In genomic region chr19:20151617-20152145, GRCh38 we compare ENCODE assay signal across 22 cellular contexts. TPM values are rescaled to one million over a fixed set of nuclear protein-coding genes. Genes with fewer than 3 reads are reported as not detected.
A peak's percentile ranks its signal among the peaks of the same experiment; 100 is the strongest.
DNase-seq lines count a peak whose midpoint lies in the region; FAIRE-seq and TF ChIP-seq lines count a peak whose summit lies in the region.
"Had no signal": no experiment of that assay in that cellular context is flagged by ENCODE, and none has a peak within 500 bp of the region (broad histone marks: within the 10 kb centered on the region; RNA-seq: fewer than 3 reads in every experiment).

No MANE protein-coding gene starts in this region.

- intact Hi-C loops in thyroid gland (cut with DNase I), result no loop called here

- H3K4me3 Mint-ChIP-seq in neural crest cell, result no peak overlapping the region
- H3K4me3 Mint-ChIP-seq: CD14-positive monocyte had no signal

- H3K9me3 Mint-ChIP-seq in neural crest cell, result peaks cover 2% of the 10 kb centered on the region

- H3K4me1 Mint-ChIP-seq in neural crest cell, result peaks cover 4% of the 10 kb centered on the region
- H3K4me1 Mint-ChIP-seq: CD14-positive monocyte had no signal

- H3K36me3 Mint-ChIP-seq in neural crest cell (ENCODE audit: low read depth), result peaks cover 5% of the 10 kb centered on the region
- H3K36me3 Mint-ChIP-seq: CD14-positive monocyte had no signal

- H3K9me3 ChIP-seq in ectodermal cell (ENCODE audit: control insufficient read depth, low read length) (no peaks in the 10 kb centered on the region), thyroid gland (no peaks in the 10 kb centered on the region)
- H3K9me3 ChIP-seq: MG63 had no signal

- peak; percentile 10 for DNase-seq in NCI-H748 (lab: John Stamatoyannopoulos, UW; ENCODE audit: unreplicated experiment)
- DNase-seq in NCI-H748 treated with DMSO at 0.1 percent for 48 hours (lab: John Stamatoyannopoulos, UW), result no peak
- DNase-seq in neural crest cell (ENCODE audit: low read depth, low spot score), result no peak
- DNase-seq in thyroid gland, result peak; percentile 32
- DNase-seq in NCI-H146 treated with DMSO at 0.1 percent for 48 hours (lab: John Stamatoyannopoulos, UW; ENCODE audit: unreplicated experiment), result no peak
- DNase-seq in SIG-M5 (lab: John Stamatoyannopoulos, UW), result no peak
- DNase-seq in RCC 7860 (ENCODE audit: low spot score), result no peak
- DNase-seq: 8988T, DND-41, Kasumi-1, MG63, NCI-H1092, NCI-H1436 treated with DMSO at 0.1 percent for 48 hours, NCI-H2081 treated with DMSO at 0.1 percent for 48 hours, NCI-H510A, NCI-H82, PC-3 had no signal

- peaks cover 8% of the 10 kb centered on the region for H3K4me1 ChIP-seq in ectodermal cell (ENCODE audit: control insufficient read depth, insufficient read depth, low read length)
- peaks cover 25 to 26% of the 10 kb centered on the region in 2 donors for H3K4me1 ChIP-seq in thyroid gland

- no peaks in the 10 kb centered on the region for H3K27me3 ChIP-seq in ectodermal cell (ENCODE audit: control insufficient read depth, insufficient read depth, low read length, poor library complexity, severe bottlenecking)
- no peaks in the 10 kb centered on the region for H3K27me3 ChIP-seq in thyroid gland
- H3K27me3 ChIP-seq: MG63 had no signal

- no peaks in the 10 kb centered on the region for H3K27me3 Mint-ChIP-seq in neural crest cell (ENCODE audit: low read depth)

- no peak for TF ChIP-seq POLR2A in thyroid gland (IDR thresholded peaks at IDR 0.05)

- peak overlapping the region; percentile 81 for H3K27ac Mint-ChIP-seq in neural crest cell (ENCODE audit: unreplicated experiment)

- FAIRE-seq in RCC 7860 (lab: Jason Lieb, UNC), result no peak
- FAIRE-seq: G401.6, HTR-8/SVneo had no signal

- no peak for TF ChIP-seq CTCF in neural crest cell (conservative IDR thresholded peaks at IDR 0.05)
- no peak for TF ChIP-seq CTCF in thyroid gland (IDR thresholded peaks at IDR 0.05)

- WGBS in ectodermal cell, 2 experiments, result 82 to 85% methylated on average over 11 of the region's 12 CpGs
- WGBS in thyroid gland, 2 donors, result 34 to 51% methylated on average over 7 to 12 of the region's 12 CpGs

- H3K4me3 ChIP-seq in ectodermal cell (ENCODE audit: insufficient read depth, low read depth, low read length) (no peak overlapping the region), thyroid gland (replicated peaks in 1 of 3) (no peak overlapping the region)
- H3K4me3 ChIP-seq: MG63 had no signal

- H3K36me3 ChIP-seq in ectodermal cell (ENCODE audit: control insufficient read depth, insufficient read depth, low read length), result no peaks in the 10 kb centered on the region
- no peaks in the 10 kb centered on the region for H3K36me3 ChIP-seq in thyroid gland
- H3K36me3 ChIP-seq: MG63 had no signal

- H3K27ac ChIP-seq in ectodermal cell (ENCODE audit: insufficient read depth, low read depth, low read length, poor library complexity, severe bottlenecking), result peak overlapping the region; percentile 84
- H3K27ac ChIP-seq in thyroid gland, result peak overlapping the region; percentile 73 to 89 (median 85)
- H3K27ac ChIP-seq: RWPE1 had no signal

RNA-seq across cellular contexts. Expression of gene ZNF486, which starts 15.3 kb away (rescaled TPM):
- polyA plus RNA-seq in ectodermal cell (2013, experiment 1 of 4), result 15.3 TPM
- polyA plus RNA-seq in ectodermal cell (2013, experiment 2 of 4), result 19.3 TPM
- 10.9 TPM for polyA plus RNA-seq in ectodermal cell (2013, experiment 3 of 4)
- polyA plus RNA-seq in ectodermal cell (2013, experiment 4 of 4), result 12.7 TPM
- total RNA-seq in neural crest cell, result 14.3 and 15.4 TPM in 2 replicates
- total RNA-seq in thyroid gland, result 10 to 100 TPM; 58.2 to 94.1 (median 77.9) TPM

Comparison
In these comparisons a context has a peak if more than half of its experiments do, and no peak if none do; other contexts are left out.
1. DNase-seq: peak in NCI-H748 (single experiment) and thyroid gland (2 of 2); none in NCI-H748 treated with DMSO at 0.1 percent for 48 hours (single experiment), neural crest cell (single experiment), NCI-H146 treated with DMSO at 0.1 percent for 48 hours (single experiment), SIG-M5 (single experiment) and RCC 7860 (single experiment).